Comparison of ENCODE assay signal across 12 cellular contexts in genomic region chr6:107756661-107757060, GRCh38.
"Had no signal": no experiment of that assay in that cellular context is flagged by ENCODE, and none has a peak within 500 bp of the region (broad histone marks: within the 10 kb centered on the region; RNA-seq: fewer than 3 reads in every experiment).

No MANE protein-coding gene starts in this region.

- H3K27ac ChIP-seq: epithelial cell of prostate, lower lobe of right lung, pancreas, stomach, testis, VCaP had no signal

- ATAC-seq: left cardiac atrium, lower lobe of right lung, pancreas, sciatic nerve had no signal

- H3K4me1 ChIP-seq: lower lobe of right lung, pancreas, stomach, testis had no signal

- H3K4me3 ChIP-seq: lower lobe of right lung, pancreas, stomach, testis had no signal

- H3K9me3 ChIP-seq: lower lobe of right lung, pancreas, testis had no signal

- H3K36me3 ChIP-seq: lower lobe of right lung, pancreas, stomach had no signal

- H3K27me3 ChIP-seq: pancreas, stomach, testis had no signal

- DNase-seq: activated gamma-delta T cell; activated T-cell treated with anti-CD3 and anti-CD28 coated beads, Interleukin-2, amount 50 U/mL, for 1 hour; dermis blood vessel endothelial cell; head of caudate nucleus; left cardiac atrium; lower lobe of right lung; pancreas; stomach; testis had no signal
